1 cellular context compared by ENCODE assay signal in genomic region chr19:23482829-23483228, GRCh38.
TF ChIP-seq lines count a peak whose summit lies in the region.

No MANE protein-coding gene starts in this region.

TF ChIP-seq in GM23338, 12 proteins besides CTCF, POLR2A, EP300 and RAD21 (continued from another document):
- no peak for TF ChIP-seq REST (IDR thresholded peaks at IDR 0.05; ENCODE audit: unreplicated experiment)
- no peak for TF ChIP-seq NANOG (IDR thresholded peaks at IDR 0.05; ENCODE audit: borderline replicate concordance)
- TF ChIP-seq ETS1 (IDR thresholded peaks at IDR 0.05), result no peak
